21 cellular contexts compared by ENCODE assay signal in the genomic region with DNA sequence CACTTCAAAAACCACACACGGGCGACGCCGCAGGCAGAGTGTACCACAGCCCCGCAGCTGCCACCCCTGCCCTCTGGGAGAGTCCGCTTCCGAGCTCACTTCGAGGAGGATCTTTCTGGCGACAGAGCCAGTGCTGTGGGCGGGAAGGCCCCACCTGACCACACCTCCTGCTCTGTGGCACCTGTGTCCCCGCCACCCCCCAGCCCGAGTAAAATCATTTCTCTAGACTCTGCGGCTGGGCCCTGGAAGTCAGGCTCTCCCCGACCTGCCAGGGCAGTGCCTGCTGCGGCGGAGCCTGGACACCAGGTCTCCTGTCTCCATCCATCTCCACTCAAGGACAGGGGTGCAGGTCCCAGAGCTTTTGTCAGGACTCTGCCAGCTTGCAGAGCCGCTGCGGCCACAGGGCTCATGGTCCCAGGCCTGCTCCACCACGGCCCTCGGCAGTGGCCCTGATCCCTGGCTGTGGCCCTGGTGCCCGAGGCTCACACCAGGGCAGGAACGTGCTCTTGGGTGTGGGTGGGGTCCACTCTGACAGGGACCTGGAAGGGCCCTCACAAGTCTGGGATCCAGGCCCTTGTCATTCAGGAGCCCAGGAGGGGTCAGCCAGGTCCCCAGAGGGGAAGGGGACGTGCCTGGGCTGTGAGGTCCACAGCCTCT. TPM values are rescaled to one million over a fixed set of nuclear protein-coding genes. Genes with fewer than 3 reads are reported as not detected.
A peak's percentile ranks its signal among the peaks of the same experiment; 100 is the strongest.
DNase-seq lines count a peak whose midpoint lies in the region; ATAC-seq, FAIRE-seq and TF ChIP-seq lines count a peak whose summit lies in the region.
"Had no signal": no experiment of that assay in that cellular context is flagged by ENCODE, and none has a peak within 500 bp of the region (broad histone marks: within the 10 kb centered on the region; RNA-seq: fewer than 3 reads in every experiment).

No MANE protein-coding gene starts in this region.

- H4K20me1 ChIP-seq in BLaER1 (peaks cover 55% of the 10 kb centered on the region), HCT116 (ENCODE audit: insufficient read depth) (no peaks in the 10 kb centered on the region), K562 (replicated peaks; ENCODE audit: control insufficient read depth, insufficient read depth, low read length) (peaks cover 41% of the 10 kb centered on the region; the same call in 1 of the 2 replicates)

- ATAC-seq in HCT116 (no peak), K562 (peak; percentile 3; the same call in 2 of the 3 replicates)

- no peaks in the 10 kb centered on the region for H3K27me3 Mint-ChIP-seq in activated T-cell treated with anti-CD3 and anti-CD28 coated beads, Interleukin-2, amount 50 U/mL, for 24 hours
- H3K27me3 Mint-ChIP-seq: CD4-positive, CD25-positive, alpha-beta regulatory T cell; IgD-negative memory B cell had no signal

- no peak for FAIRE-seq in K562 (lab: Jason Lieb, UNC)
- FAIRE-seq: GM19239 had no signal

- POLR2A ChIA-PET in HCT116 (lab: Charles Lee) (no interaction called here), K562 (lab: Yijun Ruan, JAX) (no interaction called here)

- H2AK5ac ChIP-seq in neuronal stem cell (ENCODE audit: low read depth, low read length): peak overlapping the region; percentile 70

- TF ChIP-seq RAD21 in HCT116 (IDR thresholded peaks at IDR 0.05; ENCODE audit: low read depth) (no peak), K562 (CRISPR knock-in tag; conservative IDR thresholded peaks at IDR 0.05 in 1 of 2, IDR thresholded peaks at IDR 0.05 in 1 of 2) (no peak)

- in situ Hi-C loops in K562 (cut with MboI): no loop called here

- no peak overlapping the region for H3K4me3 ChIP-seq in BLaER1
- H3K4me3 ChIP-seq in HCT116 (replicated peaks in 1 of 2; ENCODE audit: low read depth in 1 of 2, low read length in 2 of 2): no peak overlapping the region
- H3K4me3 ChIP-seq in K562: no peak overlapping the region
- peak overlapping the region in 1 of 2 donors; percentile 71 for H3K4me3 ChIP-seq in neuronal stem cell (ENCODE audit: low read length in 2 of 2)
- H3K4me3 ChIP-seq: HAP-1, SJSA1 had no signal

- no peak overlapping the region for H2BK120ac ChIP-seq in neuronal stem cell (ENCODE audit: low read depth, low read length)

- H3K36me3 ChIP-seq in BLaER1 (peaks cover 85% of the 10 kb centered on the region), HCT116 (ENCODE audit: control insufficient read depth in 1 of 2, insufficient read depth in 2 of 2, low read length in 2 of 2) (peaks cover 0 to 12% of the 10 kb centered on the region in 2 experiments; a peak in 1 of 4 replicates), K562 (ENCODE audit: control insufficient read depth, insufficient read depth, low read length) (peaks cover 95% of the 10 kb centered on the region), neuronal stem cell (replicated peaks in 1 of 2; ENCODE audit: control insufficient read depth in 2 of 2, insufficient read depth in 2 of 2, low read length in 2 of 2) (peaks cover 13 to 23% of the 10 kb centered on the region in 2 donors)

- H3K79me2 ChIP-seq in HCT116 (ENCODE audit: insufficient read depth, low read length): no peaks in the 10 kb centered on the region
- peaks cover 37% of the 10 kb centered on the region for H3K79me2 ChIP-seq in K562 (ENCODE audit: control insufficient read depth, insufficient read depth, low read length)

- no peak overlapping the region for H4K91ac ChIP-seq in neuronal stem cell (ENCODE audit: low read depth, low read length, poor library complexity)

- 87% methylated on average over 21 of the region's 23 CpGs for WGBS in K562 (ENCODE audit: insufficient coverage, low coverage, missing lambda C conversion rate)
- WGBS in neuronal stem cell (ENCODE audit: extremely low coverage in 2 of 2, insufficient read length in 2 of 2, insufficient replicate concordance in 1 of 2), 2 donors: no CpG with 5 or more reads among the region's 23 CpGs

- H3K79me1 ChIP-seq in neuronal stem cell (ENCODE audit: low read depth, low read length): peaks cover 5% of the 10 kb centered on the region

- no peak overlapping the region for H2BK5ac ChIP-seq in neuronal stem cell (ENCODE audit: low read length)

- H3K4me1 Mint-ChIP-seq in activated T-cell treated with anti-CD3 and anti-CD28 coated beads, Interleukin-2, amount 50 U/mL, for 24 hours (ENCODE audit: low read depth): peaks cover 42% of the 10 kb centered on the region
- H3K4me1 Mint-ChIP-seq: IgD-negative memory B cell had no signal

- H3K9ac ChIP-seq in BLaER1 (no peak overlapping the region), HCT116 (ENCODE audit: low read length) (no peak overlapping the region), K562 (ENCODE audit: insufficient read depth in 1 of 2, low read depth in 2 of 2, low read length in 2 of 2) (no peak overlapping the region; a peak in 1 of 4 replicates), neuronal stem cell (ENCODE audit: low read depth, low read length, poor library complexity) (peak overlapping the region; percentile 60)

- H3K27ac Mint-ChIP-seq in activated T-cell treated with anti-CD3 and anti-CD28 coated beads, Interleukin-2, amount 50 U/mL, for 24 hours: no peak overlapping the region
- H3K27ac Mint-ChIP-seq: IgD-negative memory B cell had no signal

- intact Hi-C loops in HCT116 (cut with micrococcal nuclease): no loop called here
- intact Hi-C loops in K562 (cut with micrococcal nuclease): no loop called here

- H3K4me3 Mint-ChIP-seq in activated T-cell treated with anti-CD3 and anti-CD28 coated beads, Interleukin-2, amount 50 U/mL, for 24 hours: no peak overlapping the region
- H3K4me3 Mint-ChIP-seq: CD4-positive, CD25-positive, alpha-beta regulatory T cell; IgD-negative memory B cell had no signal

- BruUV-seq in HCT116 (replicated peaks; lab: Mats Ljungman, UMichigan): no TSS peak
- BruUV-seq in K562 (replicated peaks; lab: Mats Ljungman, UMichigan): no TSS peak

- H3K4me2 ChIP-seq in BLaER1: no peak overlapping the region
- no peak overlapping the region for H3K4me2 ChIP-seq in HCT116 (ENCODE audit: low read length)
- no peak overlapping the region for H3K4me2 ChIP-seq in K562 (ENCODE audit: insufficient read depth, low read length)
- no peak overlapping the region for H3K4me2 ChIP-seq in neuronal stem cell (ENCODE audit: insufficient read depth, low read length, poor library complexity, severe bottlenecking)

- H3K9me1 ChIP-seq in K562 (ENCODE audit: control insufficient read depth, insufficient read depth, low read length): peaks cover 3% of the 10 kb centered on the region

- H3K9me3 ChIP-seq in BLaER1: no peaks in the 10 kb centered on the region
- no peaks in the 10 kb centered on the region for H3K9me3 ChIP-seq in HCT116 (ENCODE audit: control insufficient read depth in 1 of 2, insufficient read depth in 1 of 2, low read depth in 1 of 2, low read length in 2 of 2)
- no peaks in the 10 kb centered on the region for H3K9me3 ChIP-seq in K562 (replicated peaks; ENCODE audit: control insufficient read depth, insufficient read depth, low read depth, low read length)
- peaks cover 0 to 7% of the 10 kb centered on the region in 2 donors for H3K9me3 ChIP-seq in neuronal stem cell (replicated peaks in 1 of 2; ENCODE audit: control insufficient read depth in 2 of 2, insufficient read depth in 1 of 2, low read depth in 1 of 2, low read length in 2 of 2)
- H3K9me3 ChIP-seq: Caco-2, HAP-1, SJSA1 had no signal

- H3K27ac ChIP-seq in BLaER1 (peak overlapping the region; percentile 55), HCT116 (ENCODE audit: low read depth, low read length) (peak overlapping the region; percentile 17; the same call in 1 of the 2 replicates), K562 (ENCODE audit: extremely low read depth, low read depth, low read length) (no peak overlapping the region), neuronal stem cell (replicated peaks; ENCODE audit: low read length) (no peak overlapping the region)
- H3K27ac ChIP-seq: SJSA1 had no signal

- H3K9me3 Mint-ChIP-seq in activated T-cell treated with anti-CD3 and anti-CD28 coated beads, Interleukin-2, amount 50 U/mL, for 24 hours: peaks cover 5% of the 10 kb centered on the region
- H3K9me3 Mint-ChIP-seq: CD4-positive, CD25-positive, alpha-beta regulatory T cell; IgD-negative memory B cell had no signal

- DNase-seq in HCT116 (ENCODE audit: low read depth, low spot score) (no peak), K562 (ENCODE audit: extremely low read depth in 1 of 4, low spot score in 3 of 4) (no peak), neuronal stem cell (ENCODE audit: low spot score) (no peak), NCI-H1930 (lab: John Stamatoyannopoulos, UW) (no peak)
- DNase-seq in stimulated activated CD4-positive, alpha-beta T cell treated with anti-CD3 and anti-CD28 coated beads, Interleukin-4, amount 100 ng/mL, for 4 hours: no peak
- no peak for DNase-seq in central memory CD4-positive, alpha-beta T cell
- no peak for DNase-seq in activated T-cell treated with anti-CD3 and anti-CD28 coated beads, Interleukin-2, amount 50 U/mL, for 24 hours
- DNase-seq: Caco-2; CD4-positive, CD25-positive, alpha-beta regulatory T cell; DMS153; NCI-H1105 treated with DMSO at 0.1 percent for 48 hours; NCI-H187; NCI-H2171 treated with DMSO at 0.1 percent for 48 hours; NCI-H446 treated with DMSO at 0.1 percent for 48 hours; NCI-H748 treated with DMSO at 0.1 percent for 48 hours; RPMI8226 had no signal

- peak overlapping the region; percentile 97 for H3K14ac ChIP-seq in neuronal stem cell (ENCODE audit: low read length)

- peaks cover 60% of the 10 kb centered on the region for H3K36me3 Mint-ChIP-seq in activated T-cell treated with anti-CD3 and anti-CD28 coated beads, Interleukin-2, amount 50 U/mL, for 24 hours (ENCODE audit: low read depth)

- H3K9me2 ChIP-seq in HCT116 (ENCODE audit: insufficient read depth): no peaks in the 10 kb centered on the region

- no peak overlapping the region for H4K8ac ChIP-seq in neuronal stem cell (ENCODE audit: low read depth, low read length)

- H3K27me3 ChIP-seq in BLaER1 (no peaks in the 10 kb centered on the region), HCT116 (ENCODE audit: insufficient read depth, low read length) (no peaks in the 10 kb centered on the region), K562 (ENCODE audit: control insufficient read depth in 2 of 2, insufficient read depth in 2 of 2, low read length in 2 of 2) (no peaks in the 10 kb centered on the region), neuronal stem cell (ENCODE audit: control insufficient read depth in 3 of 3, insufficient read depth in 3 of 3, low read depth in 1 of 3, low read length in 3 of 3) (no peaks in the 10 kb centered on the region)
- H3K27me3 ChIP-seq: SJSA1 had no signal

- TF ChIP-seq CTCF in HCT116 (IDR thresholded peaks at IDR 0.05 in 2 of 3, conservative IDR thresholded peaks at IDR 0.05 in 1 of 3; ENCODE audit: borderline replicate concordance in 1 of 3, insufficient read depth in 1 of 3, low read depth in 2 of 3, low read length in 2 of 3) (no peak), K562 (IDR thresholded peaks at IDR 0.05 in 2 of 3, conservative IDR thresholded peaks at IDR 0.05 in 1 of 3; ENCODE audit: insufficient read depth in 2 of 3, low read depth in 1 of 3, low read length in 3 of 3) (no peak)

- no peak for TF ChIP-seq EP300 in K562 (IDR thresholded peaks at IDR 0.05; ENCODE audit: low read length)

- no peak overlapping the region for H3K18ac ChIP-seq in neuronal stem cell (ENCODE audit: low read length)

- RAD21 ChIA-PET in HCT116 (lab: Charles Lee; ENCODE audit: low non-redundant PET in 1 of 2, low total read pairs in 2 of 2, uncharacterized antibody in 2 of 2, unreplicated experiment in 2 of 2): no interaction called here

- peak overlapping the region; percentile 41 for H2BK12ac ChIP-seq in neuronal stem cell (ENCODE audit: low read length)

- H2AFZ ChIP-seq in HCT116 (ENCODE audit: low read depth, low read length, poor library complexity, severe bottlenecking): no peak overlapping the region
- H2AFZ ChIP-seq in K562 (ENCODE audit: low read depth, low read length): no peak overlapping the region
- no peak overlapping the region for H2AFZ ChIP-seq in neuronal stem cell (ENCODE audit: low read length)

- no peak overlapping the region for H3K4ac ChIP-seq in neuronal stem cell (ENCODE audit: low read length)

- CTCF ChIA-PET in HCT116 (lab: Charles Lee) (no interaction called here), K562 (lab: Yijun Ruan, JAX; ENCODE audit: low intra/inter-chr PET ratio) (no interaction called here)

- peak overlapping the region; percentile 73 for H3K23ac ChIP-seq in neuronal stem cell (ENCODE audit: low read depth, low read length, poor library complexity)

- no peak for TF ChIP-seq POLR2A in HCT116 (IDR thresholded peaks at IDR 0.05; ENCODE audit: borderline replicate concordance, extremely low read depth, insufficient read depth, insufficient read length)
- TF ChIP-seq POLR2A in K562 (conservative IDR thresholded peaks at IDR 0.05): 0 out of 2 replicates have a peak, but pooled peaks have one; percentile 45

- peaks cover 35% of the 10 kb centered on the region for H3K4me1 ChIP-seq in BLaER1
- H3K4me1 ChIP-seq in HCT116 (ENCODE audit: control insufficient read depth in 1 of 2, insufficient read depth in 2 of 2, low read length in 2 of 2): peaks cover 20 to 37% of the 10 kb centered on the region in 2 experiments
- H3K4me1 ChIP-seq in K562 (replicated peaks in 1 of 2; ENCODE audit: control insufficient read depth in 2 of 2, insufficient read depth in 2 of 2, low read length in 2 of 2): peaks cover 0 to 66% of the 10 kb centered on the region in 2 experiments; a peak in 2 of 5 replicates
- H3K4me1 ChIP-seq in neuronal stem cell (ENCODE audit: control insufficient read depth in 2 of 2, insufficient read depth in 1 of 2, low read depth in 1 of 2, low read length in 2 of 2): no peaks in the 10 kb centered on the region
- H3K4me1 ChIP-seq: Caco-2, HAP-1 had no signal

- H2BK15ac ChIP-seq in neuronal stem cell (ENCODE audit: low read length): no peak overlapping the region

RNA-seq across cellular contexts. Expression of gene CAMSAP1, which starts 20.9 kb away (rescaled TPM):
- 33.1 TPM for total RNA-seq in HCT116 (2021; ENCODE audit: unreplicated experiment)
- polyA plus RNA-seq in HCT116 (2012): 17.8 and 18.1 TPM in 2 replicates
- 40.9 and 68.9 TPM in 2 replicates for total RNA-seq in K562 (2011; cell fraction: chromatin; rRNA removed; ENCODE audit: low replicate concordance)
- 21.5 and 22.4 TPM in 2 replicates for total RNA-seq in K562 (2011; cell fraction: nucleolus; rRNA removed)
- total RNA-seq in K562 (2011; cell fraction: nucleoplasm; rRNA removed): 36.1 and 42.5 TPM in 2 replicates
- 18.1 and 23.4 TPM in 2 replicates for total RNA-seq in K562 (2014; rRNA removed)
- total RNA-seq in K562 (2014; rRNA removed; fragmentation: Illumina TruSeq; extraction: Trizol): 14.3 TPM in 2 replicates
- 13.9 and 15.7 TPM in 2 replicates for total RNA-seq in K562 (2015; rRNA removed; fragmentation: Illumina TruSeq; extraction: Trizol)
- 28.8 and 32.8 TPM in 2 replicates for total RNA-seq in K562 (2021)
- polyA plus RNA-seq in K562 (2011; rRNA removed): 6.3 and 6.9 TPM in 2 replicates
- 6.3 and 8.3 TPM in 2 replicates for polyA plus RNA-seq in K562 (2011; cell fraction: cytosol; rRNA removed)
- 15.6 and 19.6 TPM in 2 replicates for polyA plus RNA-seq in K562 (2011; cell fraction: nucleus; rRNA removed)
- 10.6 and 11.9 TPM in 2 replicates for polyA plus RNA-seq in K562 (2012)
- 14.9 and 19.7 TPM in 2 replicates for polyA plus RNA-seq in K562 (2014; fragmentation: Illumina TruSeq; extraction: Trizol)
- polyA plus RNA-seq in K562 (2014; fragmentation: Nextera tagmentation; extraction: Ambion mirVana): 1 to 10 TPM; 1.5 to 1.6 TPM
- 10.0 and 11.3 TPM in 2 replicates for polyA plus RNA-seq in K562 (2014; rRNA removed)
- polyA minus RNA-seq in K562 (2011; rRNA and poly(A)+ RNA removed): 14.1 and 20.0 TPM in 2 replicates
- 42.2 and 76.3 TPM in 2 replicates for polyA minus RNA-seq in K562 (2011; cell fraction: cytosol; rRNA and poly(A)+ RNA removed)
- 11.4 and 23.5 TPM in 2 replicates for polyA minus RNA-seq in K562 (2011; cell fraction: nucleus; rRNA and poly(A)+ RNA removed)
- 30.3 TPM for polyA plus RNA-seq in neuronal stem cell (2013, experiment 1 of 2)
- 27.6 TPM for polyA plus RNA-seq in neuronal stem cell (2013, experiment 2 of 2)

RNA-seq across cellular contexts. Expression of gene UBAC1, which starts 33.0 kb away (rescaled TPM):
- total RNA-seq in HCT116 (2021; ENCODE audit: unreplicated experiment) (54.8 TPM), K562 (2014; rRNA removed) (399 and 504 TPM in 2 replicates), K562 (2014; rRNA removed; fragmentation: Illumina TruSeq; extraction: Trizol) (138 and 145 TPM in 2 replicates), K562 (2015; rRNA removed; fragmentation: Illumina TruSeq; extraction: Trizol) (166 and 171 TPM in 2 replicates), K562 (2021) (294 and 309 TPM in 2 replicates)
- 37.7 and 48.4 TPM in 2 replicates for polyA plus RNA-seq in HCT116 (2012)
- total RNA-seq in K562 (2011; cell fraction: chromatin; rRNA removed; ENCODE audit: low replicate concordance): 536 and 854 TPM in 2 replicates
- 552 and 553 TPM in 2 replicates for total RNA-seq in K562 (2011; cell fraction: nucleolus; rRNA removed)
- 447 and 492 TPM in 2 replicates for total RNA-seq in K562 (2011; cell fraction: nucleoplasm; rRNA removed)
- polyA plus RNA-seq in K562 (2011; rRNA removed) (385 and 395 TPM in 2 replicates), K562 (2014; fragmentation: Illumina TruSeq; extraction: Trizol) (219 and 228 TPM in 2 replicates), K562 (2014; fragmentation: Nextera tagmentation; extraction: Ambion mirVana) (100 to 1,000 TPM in 1 of 2 experiments, 10 to 100 TPM in 1; 94.0 to 117 TPM), K562 (2014; rRNA removed) (381 and 405 TPM in 2 replicates)
- polyA plus RNA-seq in K562 (2011; cell fraction: cytosol; rRNA removed): 447 and 505 TPM in 2 replicates
- 838 and 845 TPM in 2 replicates for polyA plus RNA-seq in K562 (2011; cell fraction: nucleus; rRNA removed)
- polyA plus RNA-seq in K562 (2012): 178 and 239 TPM in 2 replicates
- 128 and 165 TPM in 2 replicates for polyA minus RNA-seq in K562 (2011; rRNA and poly(A)+ RNA removed)
- 110 and 129 TPM in 2 replicates for polyA minus RNA-seq in K562 (2011; cell fraction: cytosol; rRNA and poly(A)+ RNA removed)
- polyA minus RNA-seq in K562 (2011; cell fraction: nucleus; rRNA and poly(A)+ RNA removed): 120 and 171 TPM in 2 replicates
- polyA plus RNA-seq in neuronal stem cell (2013, experiment 1 of 2): 44.5 TPM
- polyA plus RNA-seq in neuronal stem cell (2013, experiment 2 of 2): 42.3 TPM

Comparison
In these comparisons a context has a peak if more than half of its experiments do, and no peak if none do; other contexts are left out.
1. H3K27ac ChIP-seq: peak in BLaER1 (single experiment) and HCT116 (single experiment); none in K562 (single experiment) and neuronal stem cell (single experiment).